In genomic region chr5:83844320-83845068, GRCh38 we compare ENCODE assay signal across 8 cellular contexts.
DNase-seq lines count a peak whose midpoint lies in the region; ATAC-seq and TF ChIP-seq lines count a peak whose summit lies in the region.

No MANE protein-coding gene starts in this region.

- H3K9me3 ChIP-seq in neural progenitor cell (ENCODE audit: low read depth), result no peaks in the 10 kb centered on the region

- H3K4me3 ChIP-seq in fibroblast of mammary gland (ENCODE audit: control insufficient read depth, low read depth, low read length) (no peak overlapping the region), neural progenitor cell (no peak overlapping the region)

- no peaks in the 10 kb centered on the region for H3K4me1 ChIP-seq in neural progenitor cell

- H4K20me1 ChIP-seq in neural progenitor cell (ENCODE audit: low read depth), result no peaks in the 10 kb centered on the region

- H2AFZ ChIP-seq in neural progenitor cell (replicated peaks), result no peak overlapping the region

- TF ChIP-seq CTCF in fibroblast of mammary gland (conservative IDR thresholded peaks at IDR 0.05; ENCODE audit: control insufficient read depth, insufficient read depth, low read depth, low read length) (no peak), neural progenitor cell (IDR thresholded peaks at IDR 0.05) (no peak)

- H3K36me3 ChIP-seq in neural progenitor cell, result no peaks in the 10 kb centered on the region

- peak; percentile 16 to 18 for DNase-seq in activated T-cell treated with anti-CD3 and anti-CD28 coated beads, Interleukin-2, amount 50 U/mL, for 48 hours
- no peak for DNase-seq in activated T-cell treated with anti-CD3 and anti-CD28 coated beads, Interleukin-2, amount 50 U/mL, for 24 hours
- DNase-seq in NCI-H226, result peak; percentile 90
- DNase-seq in fibroblast of mammary gland (ENCODE audit: low read depth), result peak; percentile 65
- no peak for DNase-seq in neural progenitor cell (ENCODE audit: low spot score)
- no peak for DNase-seq in Kasumi-1 (lab: John Stamatoyannopoulos, UW)
- no peak for DNase-seq in pons (ENCODE audit: low spot score)

- H3K27me3 Mint-ChIP-seq in activated T-cell treated with anti-CD3 and anti-CD28 coated beads, Interleukin-2, amount 50 U/mL, for 24 hours, result no peaks in the 10 kb centered on the region
- H3K27me3 Mint-ChIP-seq in neural progenitor cell (ENCODE audit: insufficient read depth, low read depth), result no peaks in the 10 kb centered on the region

- peaks cover 1% of the 10 kb centered on the region for H3K9me3 Mint-ChIP-seq in activated T-cell treated with anti-CD3 and anti-CD28 coated beads, Interleukin-2, amount 50 U/mL, for 24 hours
- H3K9me3 Mint-ChIP-seq in neural progenitor cell, result no peaks in the 10 kb centered on the region

- no peaks in the 10 kb centered on the region for H3F3A ChIP-seq in neural progenitor cell (ENCODE audit: low read depth)

- H3K27ac ChIP-seq in neural progenitor cell, result no peak overlapping the region

- no peak overlapping the region for H3K4me3 Mint-ChIP-seq in activated T-cell treated with anti-CD3 and anti-CD28 coated beads, Interleukin-2, amount 50 U/mL, for 24 hours
- H3K4me3 Mint-ChIP-seq in neural progenitor cell, result no peak overlapping the region

- H3K9ac ChIP-seq in neural progenitor cell, result no peak overlapping the region

- no peaks in the 10 kb centered on the region for H3K27me3 ChIP-seq in neural progenitor cell

- peaks cover 2% of the 10 kb centered on the region for H3K4me1 Mint-ChIP-seq in activated T-cell treated with anti-CD3 and anti-CD28 coated beads, Interleukin-2, amount 50 U/mL, for 24 hours (ENCODE audit: low read depth)
- no peaks in the 10 kb centered on the region for H3K4me1 Mint-ChIP-seq in neural progenitor cell

- no peak overlapping the region for H3K27ac Mint-ChIP-seq in activated T-cell treated with anti-CD3 and anti-CD28 coated beads, Interleukin-2, amount 50 U/mL, for 24 hours
- no peak overlapping the region for H3K27ac Mint-ChIP-seq in neural progenitor cell

- no peak overlapping the region for H3K4me2 ChIP-seq in neural progenitor cell

- no peaks in the 10 kb centered on the region for H3K36me3 Mint-ChIP-seq in activated T-cell treated with anti-CD3 and anti-CD28 coated beads, Interleukin-2, amount 50 U/mL, for 24 hours (ENCODE audit: low read depth)
- no peaks in the 10 kb centered on the region for H3K36me3 Mint-ChIP-seq in neural progenitor cell

- H3K79me2 ChIP-seq in neural progenitor cell (ENCODE audit: low read depth), result no peaks in the 10 kb centered on the region

- peak; percentile 98 for ATAC-seq in HG02678 (IDR thresholded peaks at IDR 0.05; ENCODE audit: unreplicated experiment)

Comparison
In these comparisons a context has a peak if more than half of its experiments do, and no peak if none do; other contexts are left out.
1. DNase-seq: peak in activated T-cell treated with anti-CD3 and anti-CD28 coated beads, Interleukin-2, amount 50 U/mL, for 48 hours (2 of 2), NCI-H226 (single experiment) and fibroblast of mammary gland (single experiment); none in activated T-cell treated with anti-CD3 and anti-CD28 coated beads, Interleukin-2, amount 50 U/mL, for 24 hours (single experiment), neural progenitor cell (single experiment), Kasumi-1 (0 of 2) and pons (single experiment).